ENCODE assay signal across 22 cellular contexts in genomic region chr1:202285908-202286307, GRCh38.
"Had no signal": no experiment of that assay in that cellular context is flagged by ENCODE, and none has a peak within 500 bp of the region (broad histone marks: within the 10 kb centered on the region; RNA-seq: fewer than 3 reads in every experiment).

No MANE protein-coding gene starts in this region.

- H3K27ac ChIP-seq: cardiac muscle cell, epithelial cell of prostate, hepatocyte, sigmoid colon, suprapubic skin, transverse colon, VCaP had no signal

- H3K4me2 ChIP-seq: hepatocyte, smooth muscle cell had no signal

- H3K79me2 ChIP-seq: hepatocyte had no signal

- H3K4me1 ChIP-seq: transverse colon, uterus had no signal

- H3K36me3 ChIP-seq: cardiac muscle cell, esophagus squamous epithelium, sigmoid colon, suprapubic skin, transverse colon, uterus had no signal

- H2AFZ ChIP-seq: hepatocyte had no signal

- ATAC-seq: activated naive CD4-positive, alpha-beta T cell treated with anti-CD3 and anti-CD28 coated beads, Interleukin-2, amount 50 U/mL, for 72 hours; activated T-cell treated with anti-CD3 and anti-CD28 coated beads, Interleukin-2, amount 50 U/mL, for 72 hours; naive thymus-derived CD8-positive, alpha-beta T cell had no signal

- H3K4me3 ChIP-seq: cardiac muscle cell, esophagus squamous epithelium, hepatocyte, sigmoid colon, smooth muscle cell, suprapubic skin, transverse colon, uterus had no signal

- H3K9me3 ChIP-seq: esophagus squamous epithelium, sigmoid colon, suprapubic skin, transverse colon, uterus had no signal

- DNase-seq: activated CD4-positive, alpha-beta T cell treated with anti-CD3 and anti-CD28 coated beads for 4 hours; activated CD4-positive, alpha-beta T cell treated with anti-CD3 and anti-CD28 coated beads, Interleukin-2, amount 50 U/mL, for 4 hours; activated naive CD4-positive, alpha-beta T cell; activated T-cell treated with anti-CD3 and anti-CD28 coated beads for 4 hours; activated T-cell treated with anti-CD3 and anti-CD28 coated beads, Interleukin-2, amount 50 U/mL, for 72 hours; effector CD4-positive, alpha-beta T cell; esophagus squamous epithelium; islet precursor cell; midbrain; sigmoid colon; stimulated activated CD4-positive, alpha-beta T cell treated with anti-CD3 and anti-CD28 coated beads, Interleukin-15, amount 100 ng/mL, for 24 hours; stimulated activated naive CD4-positive, alpha-beta T cell; transverse colon; uterus had no signal

- H3K27me3 ChIP-seq: cardiac muscle cell, hepatocyte, sigmoid colon, suprapubic skin, transverse colon, uterus had no signal
